ENCODE assay signal across 28 cellular contexts in the genomic region with DNA sequence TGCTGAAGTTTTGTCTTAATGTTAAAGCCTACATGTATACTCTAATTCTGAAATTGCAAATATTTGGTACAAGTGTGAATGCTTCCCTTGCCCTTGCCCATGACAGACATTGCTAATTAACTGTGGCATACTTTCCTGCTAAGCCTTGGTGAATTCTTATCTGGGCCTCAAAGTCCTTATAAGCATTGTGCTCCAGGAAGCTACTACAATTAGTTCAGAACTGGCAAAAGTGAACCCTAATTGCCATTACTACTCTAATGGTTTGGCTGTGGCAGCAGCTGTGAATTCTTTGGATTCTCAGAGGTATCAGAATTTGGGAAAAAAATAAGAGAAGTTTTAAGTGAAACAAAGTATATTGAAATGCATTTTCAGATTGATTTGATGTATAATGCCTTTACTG.
"Had no signal": no experiment of that assay in that cellular context is flagged by ENCODE, and none has a peak within 500 bp of the region (broad histone marks: within the 10 kb centered on the region; RNA-seq: fewer than 3 reads in every experiment).

No MANE protein-coding gene starts in this region.

- H3K27ac ChIP-seq: adrenal gland, brain microvascular endothelial cell, colonic mucosa, dorsolateral prefrontal cortex, esophagus muscularis mucosa, foreskin keratinocyte, gastrocnemius medialis, heart right ventricle had no signal

- H3K4me1 ChIP-seq: adrenal gland, colonic mucosa, esophagus muscularis mucosa, foreskin keratinocyte, gastrocnemius medialis had no signal

- H3K4me3 ChIP-seq: adrenal gland, colonic mucosa, dorsolateral prefrontal cortex, esophagus muscularis mucosa, gastrocnemius medialis, heart right ventricle had no signal

- DNase-seq: activated CD4-positive, alpha-beta memory T cell treated with anti-CD3 and anti-CD28 coated beads for 36 hours; activated CD4-positive, alpha-beta T cell treated with anti-CD3 and anti-CD28 coated beads for 1 hour; activated CD4-positive, alpha-beta T cell treated with anti-CD3 and anti-CD28 coated beads for 48 hours; activated CD8-positive, alpha-beta memory T cell treated with anti-CD3 and anti-CD28 coated beads, Interleukin-2, amount 10 ng/mL, durations not matched to agents 7 days and 5 days; activated CD8-positive, alpha-beta memory T cell treated with anti-CD3 and anti-CD28 coated beads, Interleukin-2, amount 50 U/mL, for 4 hours; activated CD8-positive, alpha-beta T cell treated with anti-CD3 and anti-CD28 coated beads, Interleukin-2, amount 10 ng/mL, durations not matched to agents 7 days and 5 days; activated effector memory CD4-positive, alpha-beta T cell treated with anti-CD3 and anti-CD28 coated beads, Interleukin-2, amount 50 U/mL, for 16 hours; activated naive CD4-positive, alpha-beta T cell treated with anti-CD3 and anti-CD28 coated beads for 36 hours; activated naive CD8-positive, alpha-beta T cell treated with anti-CD3 and anti-CD28 coated beads for 36 hours; activated naive CD8-positive, alpha-beta T cell treated with anti-CD3 and anti-CD28 coated beads, Interleukin-2, amount 50 U/mL, for 24 hours; activated T-cell treated with anti-CD3 and anti-CD28 coated beads, Interleukin-2, amount 50 U/mL, for 1 hour; activated T-cell treated with anti-CD3 and anti-CD28 coated beads, Interleukin-2, amount 50 U/mL, for 48 hours; adrenal gland; amygdala; aorta; brain microvascular endothelial cell; central memory CD4-positive, alpha-beta T cell; cerebellar nuclear complex; colonic mucosa; dorsolateral prefrontal cortex; effector memory CD8-positive, alpha-beta T cell; erythroblast; foreskin keratinocyte; gastrocnemius medialis; glutamatergic neuron; heart right ventricle; T-helper 2 cell had no signal

- H3K9me3 ChIP-seq: adrenal gland, colonic mucosa, esophagus muscularis mucosa, gastrocnemius medialis, heart right ventricle had no signal

- H3K27me3 ChIP-seq: adrenal gland, brain microvascular endothelial cell, colonic mucosa, dorsolateral prefrontal cortex, esophagus muscularis mucosa, foreskin keratinocyte, gastrocnemius medialis, heart right ventricle had no signal
